Comparison of ENCODE assay signal across 28 cellular contexts in the genomic region with DNA sequence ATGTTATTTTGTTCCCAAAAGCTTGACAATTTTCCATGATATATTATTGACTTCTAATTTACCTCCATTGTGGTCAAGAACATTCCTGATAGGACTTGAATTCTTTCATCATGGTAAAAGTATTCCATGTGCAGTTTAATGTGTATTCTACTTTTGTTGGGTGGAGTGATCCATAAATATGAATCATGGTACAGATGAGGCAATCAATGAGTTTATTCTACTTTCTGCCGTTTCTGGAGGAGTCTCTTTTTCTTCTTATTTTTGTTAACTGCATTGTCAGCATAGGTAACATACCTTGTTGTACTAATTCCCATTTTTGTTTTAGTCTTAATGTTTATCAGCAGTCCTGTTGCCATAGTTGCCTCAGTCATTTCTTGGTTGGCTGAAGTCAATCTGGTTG.
DNase-seq lines count a peak whose midpoint lies in the region; ATAC-seq, FAIRE-seq and TF ChIP-seq lines count a peak whose summit lies in the region.
"Had no signal": no experiment of that assay in that cellular context is flagged by ENCODE, and none has a peak within 500 bp of the region (broad histone marks: within the 10 kb centered on the region; RNA-seq: fewer than 3 reads in every experiment).

No MANE protein-coding gene starts in this region.

- TF ChIP-seq EP300 in A549 (IDR thresholded peaks at IDR 0.05) = no peak

- WGBS in A549 (ENCODE audit: missing lambda C conversion rate) = 62% methylated on average over 1 of the region's 1 CpG

- no peaks in the 10 kb centered on the region for H3K27me3 ChIP-seq in effector memory CD4-positive, alpha-beta T cell (replicated peaks; ENCODE audit: control insufficient read depth, insufficient read depth, low read length, poor library complexity, severe bottlenecking)
- H3K27me3 ChIP-seq: body of pancreas, gastroesophageal sphincter, hepatocyte, neutrophil had no signal

- no peaks in the 10 kb centered on the region for H3K9me3 ChIP-seq in A549
- no peaks in the 10 kb centered on the region for H3K9me3 ChIP-seq in effector memory CD4-positive, alpha-beta T cell (ENCODE audit: control insufficient read depth, low read length)
- H3K9me3 ChIP-seq: body of pancreas, gastroesophageal sphincter, HAP-1, neutrophil had no signal

- FAIRE-seq in A549 (lab: Jason Lieb, UNC) = peak; percentile 59

- CTCF ChIA-PET in A549 (lab: Yijun Ruan, JAX) = no interaction called here

- TF ChIP-seq CTCF in A549 (IDR thresholded peaks at IDR 0.05) (no peak), astrocyte of the spinal cord (IDR thresholded peaks at IDR 0.05; ENCODE audit: low read depth, low read length) (no peak), foreskin fibroblast (IDR thresholded peaks at IDR 0.05; ENCODE audit: low read depth, low read length) (no peak)

- ATAC-seq in A549 = no peak
- ATAC-seq: activated CD8-positive, alpha-beta T cell treated with anti-CD3 and anti-CD28 coated beads for 36 hours; body of pancreas; gastroesophageal sphincter; left lobe of liver had no signal

- peaks cover 11% of the 10 kb centered on the region for H3K36me3 ChIP-seq in effector memory CD4-positive, alpha-beta T cell (ENCODE audit: control insufficient read depth, insufficient read depth, low read length)
- H3K36me3 ChIP-seq: gastroesophageal sphincter, HAP-1 had no signal

- no peak overlapping the region for H3K4me2 ChIP-seq in A549
- H3K4me2 ChIP-seq: hepatocyte, PC-9 had no signal

- H3K4me3 ChIP-seq in A549 (no peak overlapping the region), astrocyte of the spinal cord (ENCODE audit: low read depth, low read length) (no peak overlapping the region), foreskin fibroblast (ENCODE audit: low read depth in 1 of 2, low read length in 2 of 2) (no peak overlapping the region)
- H3K4me3 ChIP-seq in effector memory CD4-positive, alpha-beta T cell (ENCODE audit: insufficient read depth, low read depth, low read length, poor library complexity, severe bottlenecking) = no peak overlapping the region
- H3K4me3 ChIP-seq: body of pancreas, gastroesophageal sphincter, HAP-1, hepatocyte, PC-9 had no signal

- DNase-seq in A549 (ENCODE audit: low read depth in 1 of 2, low spot score in 1 of 2) (no peak), HPDE6-E6E7 (ENCODE audit: extremely low spot score) (peak; percentile 1), astrocyte of the spinal cord (ENCODE audit: low read depth, low spot score) (peak; percentile 64), foreskin fibroblast (peak; percentile 19 to 62), retina (no peak), G401 (ENCODE audit: low spot score) (no peak), NCI-H146 treated with DMSO at 0.1 percent for 48 hours (lab: John Stamatoyannopoulos, UW; ENCODE audit: unreplicated experiment) (no peak)
- no peak for DNase-seq in effector memory CD4-positive, alpha-beta T cell
- DNase-seq: 8988T; activated CD8-positive, alpha-beta T cell treated with anti-CD3 and anti-CD28 coated beads for 36 hours; activated effector memory CD4-positive, alpha-beta T cell treated with Interleukin-2 at 50 U/mL for 16 hours; activated naive CD8-positive, alpha-beta T cell treated with anti-CD3 and anti-CD28 coated beads for 36 hours; body of pancreas; CD4-positive, alpha-beta memory T cell; erythroblast; Karpas-422; mesendoderm; NCI-H146; NCI-H524 treated with DMSO at 0.1 percent for 48 hours; NK-92 treated with Interleukin-12 subunit alpha and Interleukin-12 subunit beta, amount 100 ng/mL, for 24 hours; PC-9; SHP77 treated with DMSO at 0.1 percent for 48 hours; stimulated activated naive CD4-positive, alpha-beta T cell treated with Interleukin-2 at 50 U/mL for 16 hours had no signal

- H3K4me1 ChIP-seq in A549 = no peaks in the 10 kb centered on the region; the same call in 2 of the 3 replicates
- H3K4me1 ChIP-seq in effector memory CD4-positive, alpha-beta T cell (ENCODE audit: control insufficient read depth, insufficient read depth, low read length, poor library complexity, severe bottlenecking) = peaks cover 11% of the 10 kb centered on the region
- H3K4me1 ChIP-seq: HAP-1 had no signal

- H3K27ac ChIP-seq in A549 = no peak overlapping the region
- no peak overlapping the region for H3K27ac ChIP-seq in effector memory CD4-positive, alpha-beta T cell (ENCODE audit: insufficient read depth, low read length, poor library complexity, severe bottlenecking)
- H3K27ac ChIP-seq: body of pancreas, gastroesophageal sphincter, hepatocyte, neutrophil, PC-9 had no signal

- in situ Hi-C loops in astrocyte of the spinal cord (cut with HindIII; ENCODE audit: low sequenced_read_pairs) = no loop called here
- in situ Hi-C loops in G401 (cut with HindIII; ENCODE audit: low sequenced_read_pairs) = no loop called here

- no peak for TF ChIP-seq RAD21 in A549 (conservative IDR thresholded peaks at IDR 0.05 in 1 of 2, IDR thresholded peaks at IDR 0.05 in 1 of 2)

- POLR2A ChIA-PET in A549 (lab: Yijun Ruan, JAX) = no interaction called here

- TF ChIP-seq POLR2A in A549 (IDR thresholded peaks at IDR 0.05; ENCODE audit: low read length) = no peak

TF ChIP-seq in A549, 52 proteins besides CTCF, POLR2A, EP300 and RAD21:
- TF ChIP-seq HOXB5 (CRISPR knock-in tag; IDR thresholded peaks at IDR 0.05) = no peak
- TF ChIP-seq MAFK (IDR thresholded peaks at IDR 0.05; ENCODE audit: partially characterized antibody) = peak; percentile 35
TF ChIP-seq in A549: peak in this region for 1.

Comparison
In these comparisons a context has a peak if more than half of its experiments do, and no peak if none do; other contexts are left out.
1. DNase-seq: peak in HPDE6-E6E7 (single experiment), astrocyte of the spinal cord (single experiment) and foreskin fibroblast (2 of 2); none in A549 (0 of 2), retina (single experiment), G401 (single experiment), NCI-H146 treated with DMSO at 0.1 percent for 48 hours (single experiment) and effector memory CD4-positive, alpha-beta T cell (0 of 3).